In genomic region chr15:100241572-100242479, GRCh38 we compare ENCODE assay signal across 10 cellular contexts.
A peak's percentile ranks its signal among the peaks of the same experiment; 100 is the strongest.
DNase-seq lines count a peak whose midpoint lies in the region; ATAC-seq and TF ChIP-seq lines count a peak whose summit lies in the region.
"Had no signal": no experiment of that assay in that cellular context is flagged by ENCODE, and none has a peak within 500 bp of the region (broad histone marks: within the 10 kb centered on the region; RNA-seq: fewer than 3 reads in every experiment).

No MANE protein-coding gene starts in this region.

- no peak overlapping the region for H3K4me2 ChIP-seq in IMR-90 (ENCODE audit: low read depth, low read length)

- no peak overlapping the region for H3K9ac ChIP-seq in IMR-90 (ENCODE audit: low read depth, low read length)

- no peak for TF ChIP-seq CTCF in IMR-90 (conservative IDR thresholded peaks at IDR 0.05; ENCODE audit: low read depth, low read length)
- TF ChIP-seq CTCF in gastroesophageal sphincter (IDR thresholded peaks at IDR 0.05), result no peak
- TF ChIP-seq CTCF in gastrocnemius medialis (IDR thresholded peaks at IDR 0.05 in 4 of 5, conservative IDR thresholded peaks at IDR 0.05 in 1 of 5), result no peak
- no peak for TF ChIP-seq CTCF in CD4-positive, alpha-beta T cell (IDR thresholded peaks at IDR 0.05)

- no peak overlapping the region for H3K27ac ChIP-seq in IMR-90 (ENCODE audit: insufficient read depth, low read length)
- H3K27ac ChIP-seq in gastroesophageal sphincter, result no peak overlapping the region
- H3K27ac ChIP-seq in gastrocnemius medialis, result peak overlapping the region; percentile 63 to 76 (median 72)
- no peak overlapping the region for H3K27ac ChIP-seq in CD4-positive, alpha-beta T cell (ENCODE audit: low read depth, low read length)

- dilution Hi-C loops in IMR-90 (cut with HindIII; ENCODE audit: low sequenced_read_pairs, unreplicated experiment), result no loop called here

- no TSS peak for BruUV-seq in IMR-90 (replicated peaks; lab: Mats Ljungman, UMichigan)

- H3K4me1 ChIP-seq in IMR-90 (ENCODE audit: control insufficient read depth, insufficient read depth, low read length) (no peaks in the 10 kb centered on the region), gastroesophageal sphincter (no peaks in the 10 kb centered on the region), gastrocnemius medialis (peaks cover 4 to 15% of the 10 kb centered on the region in 2 donors)

- POLR2A ChIA-PET in IMR-90 (lab: Charles Lee; ENCODE audit: unreplicated experiment), result no interaction called here
- POLR2A ChIA-PET in CD4-positive, alpha-beta T cell (lab: Charles Lee), result interaction anchor here (0.6 kb wide), 1 partner anchor 1383 kb away, joined by 3 read pairs; no protein-coding TSS in a partner anchor

- no peak overlapping the region for H3K23ac ChIP-seq in IMR-90 (ENCODE audit: low read depth, low read length)

- TF ChIP-seq RAD21 in IMR-90 (IDR thresholded peaks at IDR 0.05; ENCODE audit: low read length), result no peak

- intact Hi-C loops in IMR-90 (cut with micrococcal nuclease), result no loop called here
- intact Hi-C loops in gastrocnemius medialis (cut with DNase I; ENCODE audit: low total_unique reads), result no loop called here
- intact Hi-C loops in CD4-positive, alpha-beta T cell (cut with DNase I, micrococcal nuclease), result no loop called here

- H3K4me1 Mint-ChIP-seq in CD4-positive, alpha-beta T cell (ENCODE audit: low read depth), result no peaks in the 10 kb centered on the region
- H3K4me1 Mint-ChIP-seq: memory B cell had no signal

- H3K36me3 Mint-ChIP-seq in CD4-positive, alpha-beta T cell (ENCODE audit: low read depth), result no peaks in the 10 kb centered on the region
- H3K36me3 Mint-ChIP-seq: memory B cell had no signal

- no peak overlapping the region for H2BK120ac ChIP-seq in IMR-90 (ENCODE audit: low read depth, low read length)

- 69% methylated on average over 10 of the region's 20 CpGs; no CpG with 5 or more reads in 1 of the 2 experiments for WGBS in IMR-90 (ENCODE audit: extremely low coverage in 2 of 2, insufficient read length in 1 of 2), 2 experiments
- 70 to 99% methylated on average over 9 to 10 of the region's 20 CpGs for WGBS in gastroesophageal sphincter (ENCODE audit: low coverage in 1 of 2), 2 donors

- no peak overlapping the region for H4K91ac ChIP-seq in IMR-90 (ENCODE audit: insufficient read depth, low read depth, low read length)

- H2BK15ac ChIP-seq in IMR-90 (ENCODE audit: low read depth, low read length), result no peak overlapping the region

- H3K36me3 ChIP-seq in IMR-90 (ENCODE audit: control insufficient read depth, insufficient read depth, low read length) (no peaks in the 10 kb centered on the region), gastroesophageal sphincter (peaks cover 0 to 12% of the 10 kb centered on the region in 2 donors), gastrocnemius medialis (no peaks in the 10 kb centered on the region)

- H3K14ac ChIP-seq in IMR-90 (replicated peaks; ENCODE audit: low read depth, low read length), result no peak overlapping the region

- DNase-seq in IMR-90, result no peak
- DNase-seq in T1000 (lab: John Stamatoyannopoulos, UW), result peak; percentile 25
- DNase-seq in gastrocnemius medialis, result peak in 1 of 2 donors; percentile 41
- DNase-seq in CD4-positive, alpha-beta T cell, result no peak
- DNase-seq in NCI-H1092 treated with DMSO at 0.1 percent for 48 hours (lab: John Stamatoyannopoulos, UW), result no peak

- no peak overlapping the region for H4K8ac ChIP-seq in IMR-90 (ENCODE audit: low read depth in 2 of 2, low read length in 2 of 2)

- H2AK9ac ChIP-seq in IMR-90 (replicated peaks; ENCODE audit: low read depth, low read length, poor library complexity), result no peak overlapping the region

- no peak overlapping the region for H3K4me3 Mint-ChIP-seq in CD4-positive, alpha-beta T cell
- H3K4me3 Mint-ChIP-seq: memory B cell; T-helper 2 cell treated with Interferon-gamma antibody and Interleukin-4, amounts not matched to agents 5 μg/mL and 100 μg/mL, for 36 hours had no signal

- no peak overlapping the region for H2AFZ ChIP-seq in IMR-90 (replicated peaks; ENCODE audit: low read length, poor library complexity)

- no peaks in the 10 kb centered on the region for H3K9me1 ChIP-seq in IMR-90 (ENCODE audit: insufficient read depth, low read length)

- in situ Hi-C loops in IMR-90 (cut with MboI; ENCODE audit: low sequenced_read_pairs), result no loop called here
- in situ Hi-C loops in gastrocnemius medialis (cut with MboI; ENCODE audit: low sequenced_read_pairs in 4 of 4), result loop anchor here in 1 of 4 donors (10.0 kb wide), 1 partner anchor 307 kb away; no protein-coding TSS in a partner anchor

- H3K4me3 ChIP-seq in IMR-90 (ENCODE audit: insufficient read depth, low read depth, low read length), result no peak overlapping the region
- H3K4me3 ChIP-seq in gastroesophageal sphincter, result no peak overlapping the region
- peak overlapping the region in 1 of 4 donors; percentile 13 for H3K4me3 ChIP-seq in gastrocnemius medialis

- ATAC-seq in IMR-90 (ENCODE audit: low read depth), result no peak
- ATAC-seq in gastroesophageal sphincter, result peak; percentile 24
- peak; percentile 88 to 90 for ATAC-seq in gastrocnemius medialis
- no peak for ATAC-seq in GM19035 (IDR thresholded peaks at IDR 0.05; ENCODE audit: unreplicated experiment)
- ATAC-seq in CD4-positive, alpha-beta T cell (ENCODE audit: poor library complexity), result no peak
- no peak for ATAC-seq in GM18520 (IDR thresholded peaks at IDR 0.05; ENCODE audit: unreplicated experiment)

- no peak overlapping the region for H3K18ac ChIP-seq in IMR-90 (ENCODE audit: low read depth, low read length)

- H3K9me3 Mint-ChIP-seq in CD4-positive, alpha-beta T cell, result no peaks in the 10 kb centered on the region
- H3K9me3 Mint-ChIP-seq: T-helper 2 cell treated with Interferon-gamma antibody and Interleukin-4, amounts not matched to agents 5 μg/mL and 100 μg/mL, for 36 hours had no signal

- no peak overlapping the region for H3K27ac Mint-ChIP-seq in CD4-positive, alpha-beta T cell
- H3K27ac Mint-ChIP-seq: memory B cell; T-helper 2 cell treated with Interferon-gamma antibody and Interleukin-4, amounts not matched to agents 5 μg/mL and 100 μg/mL, for 36 hours had no signal

- CTCF ChIA-PET in IMR-90 (lab: Yijun Ruan, JAX), result no interaction called here
- CTCF ChIA-PET in CD4-positive, alpha-beta T cell (lab: Charles Lee), result no interaction called here

- H3K27me3 ChIP-seq in IMR-90 (ENCODE audit: control insufficient read depth, insufficient read depth, low read length) (no peaks in the 10 kb centered on the region), gastroesophageal sphincter (no peaks in the 10 kb centered on the region), gastrocnemius medialis (no peaks in the 10 kb centered on the region)
- H3K27me3 ChIP-seq in CD4-positive, alpha-beta T cell (ENCODE audit: control insufficient read depth, insufficient read depth, low read length), result no peaks in the 10 kb centered on the region

- no peaks in the 10 kb centered on the region for H4K20me1 ChIP-seq in IMR-90 (ENCODE audit: insufficient read depth, low read length)

- H4K5ac ChIP-seq in IMR-90 (ENCODE audit: low read depth, low read length), result no peak overlapping the region

- no peak overlapping the region for H3K4ac ChIP-seq in IMR-90 (ENCODE audit: low read depth, low read length)

- H2AK5ac ChIP-seq in IMR-90 (ENCODE audit: low read depth, low read length), result no peak overlapping the region

- H3K56ac ChIP-seq in IMR-90 (ENCODE audit: extremely low read depth, insufficient read depth, low read length), result no peak overlapping the region

- H2BK5ac ChIP-seq in IMR-90 (ENCODE audit: low read depth, low read length, poor library complexity, severe bottlenecking), result no peak overlapping the region

- H2BK20ac ChIP-seq in IMR-90 (ENCODE audit: low read depth, low read length), result no peak overlapping the region

- no peaks in the 10 kb centered on the region for H3K27me3 Mint-ChIP-seq in CD4-positive, alpha-beta T cell

- H3K79me1 ChIP-seq in IMR-90 (ENCODE audit: low read depth in 1 of 2, low read length in 2 of 2), result no peaks in the 10 kb centered on the region

- H3K9me3 ChIP-seq in IMR-90 (ENCODE audit: control insufficient read depth, insufficient read depth, low read length), result peaks cover 53% of the 10 kb centered on the region
- no peaks in the 10 kb centered on the region for H3K9me3 ChIP-seq in gastroesophageal sphincter
- no peaks in the 10 kb centered on the region for H3K9me3 ChIP-seq in gastrocnemius medialis
- no peaks in the 10 kb centered on the region for H3K9me3 ChIP-seq in CD4-positive, alpha-beta T cell (ENCODE audit: control insufficient read depth, low read length)

- no peak for TF ChIP-seq EP300 in gastroesophageal sphincter (IDR thresholded peaks at IDR 0.05)

- TF ChIP-seq POLR2A in IMR-90 (IDR thresholded peaks at IDR 0.05; ENCODE audit: low read depth, low read length), result no peak
- no peak for TF ChIP-seq POLR2A in gastroesophageal sphincter (IDR thresholded peaks at IDR 0.05)
- no peak for TF ChIP-seq POLR2A in gastrocnemius medialis (IDR thresholded peaks at IDR 0.05)

TF ChIP-seq in IMR-90, 13 proteins besides CTCF, POLR2A, EP300 and RAD21:
- TF ChIP-seq CEBPB (IDR thresholded peaks at IDR 0.05; ENCODE audit: low read depth, low read length) (no peak), BHLHE40 (IDR thresholded peaks at IDR 0.05; ENCODE audit: low read depth, low read length) (no peak), SMC3 (IDR thresholded peaks at IDR 0.05; ENCODE audit: low read depth, low read length) (no peak), RCOR1 (IDR thresholded peaks at IDR 0.05; ENCODE audit: insufficient replicate concordance, low read length) (no peak), NFE2L2 (IDR thresholded peaks at IDR 0.05; ENCODE audit: low read depth, low read length) (peak; percentile 80), MAFK (IDR thresholded peaks at IDR 0.05; ENCODE audit: low read depth, low read length) (0 out of 2 replicates have a peak, but pooled peaks have one; percentile 11)

Comparison
In these comparisons a context has a peak if more than half of its experiments do, and no peak if none do; other contexts are left out.
1. ATAC-seq: peak in gastroesophageal sphincter (single experiment) and gastrocnemius medialis (2 of 2); none in IMR-90 (single experiment), GM19035 (single experiment), CD4-positive, alpha-beta T cell (single experiment) and GM18520 (single experiment).
2. H3K27ac ChIP-seq: peak in gastrocnemius medialis (4 of 4); none in IMR-90 (single experiment), gastroesophageal sphincter (0 of 4) and CD4-positive, alpha-beta T cell (single experiment).